Comparison of ENCODE assay signal across 9 cellular contexts in the genomic region with DNA sequence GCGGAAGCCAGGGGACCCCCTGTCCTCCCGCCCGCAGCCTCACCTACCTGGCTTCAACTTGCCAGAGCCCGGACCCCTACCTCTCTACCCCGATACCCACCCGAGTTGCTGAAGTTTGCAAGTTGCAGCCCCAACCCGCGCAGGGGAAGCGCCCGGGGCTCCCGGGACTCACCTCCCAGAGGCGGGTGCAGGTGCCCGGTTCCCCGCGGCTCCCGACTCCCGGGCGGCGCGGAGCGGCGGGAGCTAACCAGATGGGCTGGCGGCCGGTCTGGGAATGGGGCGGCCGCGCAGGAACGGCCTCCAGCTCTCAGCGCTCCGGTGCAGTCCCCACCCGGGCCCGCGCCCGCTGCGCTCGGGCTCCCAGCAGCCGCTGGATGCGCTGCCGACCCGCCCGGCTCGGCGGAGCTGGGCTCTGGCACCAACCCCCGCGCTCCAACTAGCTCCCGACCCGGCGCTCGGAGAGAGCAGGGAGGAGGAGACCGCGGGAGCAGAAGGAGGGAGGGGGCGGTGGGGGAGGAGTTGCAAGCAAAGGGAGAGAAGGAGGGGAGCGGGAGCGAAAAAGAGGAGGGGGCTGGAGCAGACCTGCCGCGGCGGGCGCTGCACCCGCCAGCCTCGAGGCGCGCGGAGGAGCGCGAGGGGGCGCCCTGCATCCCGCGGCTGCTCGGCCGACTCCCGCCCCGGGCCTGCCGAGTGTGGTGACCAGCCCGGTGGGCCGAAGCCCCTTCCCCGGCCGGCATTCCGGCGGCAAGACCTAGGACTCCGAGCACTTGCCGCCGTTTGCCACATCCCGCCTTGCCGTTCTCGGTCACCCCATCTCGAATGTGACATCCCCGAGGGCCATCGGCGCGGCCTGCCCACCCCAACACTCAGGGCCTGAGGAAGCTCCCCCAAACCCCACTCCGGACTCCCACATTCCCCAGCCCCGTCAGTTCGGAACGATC. TPM values are rescaled to one million over a fixed set of nuclear protein-coding genes. Genes with fewer than 3 reads are reported as not detected.
A peak's percentile ranks its signal among the peaks of the same experiment; 100 is the strongest.
DNase-seq lines count a peak whose midpoint lies in the region; ATAC-seq, FAIRE-seq and TF ChIP-seq lines count a peak whose summit lies in the region.
"Had no signal": no experiment of that assay in that cellular context is flagged by ENCODE, and none has a peak within 500 bp of the region (broad histone marks: within the 10 kb centered on the region; RNA-seq: fewer than 3 reads in every experiment).

A gene with protein sequence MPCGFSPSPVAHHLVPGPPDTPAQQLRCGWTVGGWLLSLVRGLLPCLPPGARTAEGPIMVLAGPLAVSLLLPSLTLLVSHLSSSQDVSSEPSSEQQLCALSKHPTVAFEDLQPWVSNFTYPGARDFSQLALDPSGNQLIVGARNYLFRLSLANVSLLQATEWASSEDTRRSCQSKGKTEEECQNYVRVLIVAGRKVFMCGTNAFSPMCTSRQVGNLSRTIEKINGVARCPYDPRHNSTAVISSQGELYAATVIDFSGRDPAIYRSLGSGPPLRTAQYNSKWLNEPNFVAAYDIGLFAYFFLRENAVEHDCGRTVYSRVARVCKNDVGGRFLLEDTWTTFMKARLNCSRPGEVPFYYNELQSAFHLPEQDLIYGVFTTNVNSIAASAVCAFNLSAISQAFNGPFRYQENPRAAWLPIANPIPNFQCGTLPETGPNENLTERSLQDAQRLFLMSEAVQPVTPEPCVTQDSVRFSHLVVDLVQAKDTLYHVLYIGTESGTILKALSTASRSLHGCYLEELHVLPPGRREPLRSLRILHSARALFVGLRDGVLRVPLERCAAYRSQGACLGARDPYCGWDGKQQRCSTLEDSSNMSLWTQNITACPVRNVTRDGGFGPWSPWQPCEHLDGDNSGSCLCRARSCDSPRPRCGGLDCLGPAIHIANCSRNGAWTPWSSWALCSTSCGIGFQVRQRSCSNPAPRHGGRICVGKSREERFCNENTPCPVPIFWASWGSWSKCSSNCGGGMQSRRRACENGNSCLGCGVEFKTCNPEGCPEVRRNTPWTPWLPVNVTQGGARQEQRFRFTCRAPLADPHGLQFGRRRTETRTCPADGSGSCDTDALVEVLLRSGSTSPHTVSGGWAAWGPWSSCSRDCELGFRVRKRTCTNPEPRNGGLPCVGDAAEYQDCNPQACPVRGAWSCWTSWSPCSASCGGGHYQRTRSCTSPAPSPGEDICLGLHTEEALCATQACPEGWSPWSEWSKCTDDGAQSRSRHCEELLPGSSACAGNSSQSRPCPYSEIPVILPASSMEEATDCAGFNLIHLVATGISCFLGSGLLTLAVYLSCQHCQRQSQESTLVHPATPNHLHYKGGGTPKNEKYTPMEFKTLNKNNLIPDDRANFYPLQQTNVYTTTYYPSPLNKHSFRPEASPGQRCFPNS (minus strand): TSS at position 472 of the 941 bp plus-strand sequence. CDS start 66,500 bp downstream, outside the sequence.

- peak within 1 kb of the TSS; percentile 40 for H3K4me3 ChIP-seq in astrocyte (ENCODE audit: insufficient read depth, low read depth, low read length)

- H2AFZ ChIP-seq in astrocyte (ENCODE audit: low read depth, low read length) = peak within 1 kb of the TSS; percentile 64

- H3K36me3 Mint-ChIP-seq in activated CD4-positive, alpha-beta T cell treated with anti-CD3 and anti-CD28 coated beads, Interleukin-2, amount 10 ng/mL, durations not matched to agents 7 days and 5 days (ENCODE audit: low read depth) = no peaks in the 10 kb centered on the region
- peaks cover 6% of the 10 kb centered on the region for H3K36me3 Mint-ChIP-seq in astrocyte (ENCODE audit: low read depth, unreplicated experiment)

- H3K4me1 Mint-ChIP-seq in activated CD4-positive, alpha-beta T cell treated with anti-CD3 and anti-CD28 coated beads, Interleukin-2, amount 10 ng/mL, durations not matched to agents 7 days and 5 days = peaks cover 17% of the 10 kb centered on the region
- peaks cover 8% of the 10 kb centered on the region for H3K4me1 Mint-ChIP-seq in astrocyte (ENCODE audit: low read depth, unreplicated experiment)

- no peak within 1 kb of the TSS for H3K9ac ChIP-seq in astrocyte (ENCODE audit: low read length)

- intact Hi-C loops in sciatic nerve (cut with DNase I) = loop anchor here (5.0 kb wide), 1 partner anchor 85 kb away; no protein-coding TSS in a partner anchor

- POLR2A ChIA-PET in activated CD4-positive, alpha-beta T cell treated with anti-CD3 and anti-CD28 coated beads, Interleukin-2, amount 10 ng/mL, durations not matched to agents 7 days and 5 days (lab: Charles Lee) = interaction anchor here (0.7 kb wide), 1 partner anchor 87 kb away, joined by 4 read pairs; no protein-coding TSS in a partner anchor

- TF ChIP-seq CTCF in astrocyte (IDR thresholded peaks at IDR 0.05; ENCODE audit: insufficient read depth, low read depth, low read length) = no peak

- H3K27me3 ChIP-seq in astrocyte (ENCODE audit: insufficient read depth, low read length) = peaks cover 89% of the 10 kb centered on the region

- CTCF ChIA-PET in activated CD4-positive, alpha-beta T cell treated with anti-CD3 and anti-CD28 coated beads, Interleukin-2, amount 10 ng/mL, durations not matched to agents 7 days and 5 days (lab: Charles Lee) = interaction anchor here (0.6 to 1.7 kb wide), 6 partner anchors 17 to 1488 kb away, joined by 3 to 5 read pairs (median 3); no protein-coding TSS in a partner anchor

- peak within 1 kb of the TSS; percentile 61 for H3K4me3 Mint-ChIP-seq in activated CD4-positive, alpha-beta T cell treated with anti-CD3 and anti-CD28 coated beads, Interleukin-2, amount 10 ng/mL, durations not matched to agents 7 days and 5 days
- H3K4me3 Mint-ChIP-seq in astrocyte (ENCODE audit: unreplicated experiment) = peak within 1 kb of the TSS; percentile 81

- no peak within 1 kb of the TSS for H3K27ac ChIP-seq in astrocyte (ENCODE audit: low read depth, low read length)

- H3K9me3 ChIP-seq in astrocyte (ENCODE audit: insufficient read depth, low read depth, low read length) = peaks cover 4% of the 10 kb centered on the region

- H3K79me2 ChIP-seq in astrocyte (ENCODE audit: insufficient read depth, low read length) = no peaks in the 10 kb centered on the region

- DNase-seq in activated CD4-positive, alpha-beta T cell treated with anti-CD3 and anti-CD28 coated beads, Interleukin-2, amount 10 ng/mL, durations not matched to agents 7 days and 5 days = peak; percentile 13
- no peak for DNase-seq in activated CD4-positive, alpha-beta T cell treated with anti-CD3 and anti-CD28 coated beads, Interleukin-2, amount 50 U/mL, for 4 hours
- DNase-seq in NCI-H2227 (lab: John Stamatoyannopoulos, UW; ENCODE audit: unreplicated experiment) = peak; percentile 63
- no peak for DNase-seq in astrocyte (ENCODE audit: low read depth)
- DNase-seq in iPS DF 19.7 (ENCODE audit: low read depth, low spot score) = peak; percentile 72
- DNase-seq in sciatic nerve (ENCODE audit: low spot score) = peak; percentile 66
- DNase-seq in SHP77 (lab: John Stamatoyannopoulos, UW) = no peak

- H3K27ac Mint-ChIP-seq in activated CD4-positive, alpha-beta T cell treated with anti-CD3 and anti-CD28 coated beads, Interleukin-2, amount 10 ng/mL, durations not matched to agents 7 days and 5 days = no peak within 1 kb of the TSS
- no peak within 1 kb of the TSS for H3K27ac Mint-ChIP-seq in astrocyte (ENCODE audit: unreplicated experiment)

- peak within 1 kb of the TSS; percentile 88 for H3K4me2 ChIP-seq in astrocyte (ENCODE audit: low read length)

- FAIRE-seq in astrocyte (lab: Jason Lieb, UNC) = no peak

- ATAC-seq in sciatic nerve (peak; percentile 71), GM21367 (IDR thresholded peaks at IDR 0.05; ENCODE audit: unreplicated experiment) (no peak)

- peaks cover 19% of the 10 kb centered on the region for H3K4me1 ChIP-seq in astrocyte (ENCODE audit: insufficient read depth, low read length)

- peaks cover 52% of the 10 kb centered on the region for H3K27me3 Mint-ChIP-seq in activated CD4-positive, alpha-beta T cell treated with anti-CD3 and anti-CD28 coated beads, Interleukin-2, amount 10 ng/mL, durations not matched to agents 7 days and 5 days
- H3K27me3 Mint-ChIP-seq in astrocyte (ENCODE audit: low read depth, unreplicated experiment) = peaks cover 56% of the 10 kb centered on the region

- no peaks in the 10 kb centered on the region for H3K36me3 ChIP-seq in astrocyte (ENCODE audit: insufficient read depth, low read length)

- peaks cover 8% of the 10 kb centered on the region for H4K20me1 ChIP-seq in astrocyte (ENCODE audit: insufficient read depth, low read length)

- H3K9me3 Mint-ChIP-seq in activated CD4-positive, alpha-beta T cell treated with anti-CD3 and anti-CD28 coated beads, Interleukin-2, amount 10 ng/mL, durations not matched to agents 7 days and 5 days = no peaks in the 10 kb centered on the region
- peaks cover 3% of the 10 kb centered on the region for H3K9me3 Mint-ChIP-seq in astrocyte (ENCODE audit: unreplicated experiment)

RNA-seq across cellular contexts. Expression of the gene that starts here (rescaled TPM):
- not detected for total RNA-seq in activated CD4-positive, alpha-beta T cell treated with anti-CD3 and anti-CD28 coated beads, Interleukin-2, amount 10 ng/mL, durations not matched to agents 7 days and 5 days
- total RNA-seq in astrocyte (1.0 and 2.1 TPM in 2 replicates), sciatic nerve (10.1 TPM)
- total RNA-seq: glomerular endothelial cell had no signal

Comparison
In these comparisons a context has a peak if more than half of its experiments do, and no peak if none do; other contexts are left out.
1. Peak in DNase-seq in activated CD4-positive, alpha-beta T cell treated with anti-CD3 and anti-CD28 coated beads, Interleukin-2, amount 10 ng/mL, durations not matched to agents 7 days and 5 days; RNA of the gene not detected or under 1 TPM.
2. DNase-seq: peak in NCI-H2227 (single experiment), iPS DF 19.7 (single experiment) and sciatic nerve (single experiment); none in activated CD4-positive, alpha-beta T cell treated with anti-CD3 and anti-CD28 coated beads, Interleukin-2, amount 50 U/mL, for 4 hours (0 of 2), astrocyte (single experiment) and SHP77 (0 of 2).